Comparison of ENCODE assay signal across 8 cellular contexts in genomic region chr4:124887738-124888137, GRCh38.
"Had no signal": no experiment of that assay in that cellular context is flagged by ENCODE, and none has a peak within 500 bp of the region (broad histone marks: within the 10 kb centered on the region; RNA-seq: fewer than 3 reads in every experiment).

No MANE protein-coding gene starts in this region.

- DNase-seq: GM23248, GOT3, H7, HFFc6, IMR-90 had no signal

- ATAC-seq: HCT116, K562 had no signal

- H3K4me1 ChIP-seq: HAP-1 had no signal

- H2AFZ ChIP-seq: GM23248 had no signal

- H3K9ac ChIP-seq: GM23248 had no signal

- H3K9me3 ChIP-seq: HAP-1 had no signal

- H3K27ac ChIP-seq: GM23248 had no signal

- H3K4me3 ChIP-seq: GM23248, HAP-1, K562 had no signal

- H3K36me3 ChIP-seq: HAP-1 had no signal
